In genomic region chr6:78744144-78744543, GRCh38 we compare ENCODE assay signal across 7 cellular contexts.
"Had no signal": no experiment of that assay in that cellular context is flagged by ENCODE, and none has a peak within 500 bp of the region (broad histone marks: within the 10 kb centered on the region; RNA-seq: fewer than 3 reads in every experiment).

No MANE protein-coding gene starts in this region.

- H3K4me2 ChIP-seq: KMS-11 had no signal

- ATAC-seq: K562 had no signal

- H3K9ac ChIP-seq: KMS-11 had no signal

- H3K27ac ChIP-seq: HL-60, KMS-11 had no signal

- H3K4me3 ChIP-seq: K562 had no signal

- DNase-seq: IMR-90, KBM-7, KG1 had no signal

- FAIRE-seq: HTR-8/SVneo, K562 had no signal
